24 cellular contexts compared by ENCODE assay signal in genomic region chr1:226420860-226421259, GRCh38.
"Had no signal": no experiment of that assay in that cellular context is flagged by ENCODE, and none has a peak within 500 bp of the region (broad histone marks: within the 10 kb centered on the region; RNA-seq: fewer than 3 reads in every experiment).

No MANE protein-coding gene starts in this region.

- H2AFZ ChIP-seq: parathyroid adenoma had no signal

- ATAC-seq: activated CD4-positive, alpha-beta T cell treated with anti-CD3 and anti-CD28 coated beads for 36 hours; activated T-helper 17 cell treated with anti-CD3 and anti-CD28 coated beads, Interleukin-2, amount 50 U/mL, for 72 hours; heart right ventricle; left cardiac atrium; right cardiac atrium; stimulated activated memory B cell treated with anti-CD40 and anti-IgM and Interleukin-4, amounts not matched to agents 10 μg/mL and 1 μg/mL and 100 μg/mL, for 72 hours had no signal

- H3K4me3 ChIP-seq: breast epithelium, colonic mucosa, heart right ventricle, skin epidermis, transverse colon had no signal

- FAIRE-seq: urothelium cell line had no signal

- H3K9ac ChIP-seq: parathyroid adenoma had no signal

- H3K27me3 ChIP-seq: breast epithelium, colonic mucosa, transverse colon had no signal

- H3K27ac ChIP-seq: breast epithelium, colonic mucosa, epithelial cell of prostate, heart right ventricle, parathyroid adenoma, skin epidermis, transverse colon had no signal

- H3K4me1 ChIP-seq: breast epithelium, colonic mucosa, parathyroid adenoma had no signal

- DNase-seq: activated B cell treated with CpG ODN at 0.5 μM for 24 hours; activated CD4-positive, alpha-beta T cell treated with anti-CD3 and anti-CD28 coated beads for 36 hours; activated CD4-positive, alpha-beta T cell treated with anti-CD3 and anti-CD28 coated beads, Interleukin-2, amount 50 U/mL, for 4 hours; activated CD8-positive, alpha-beta memory T cell treated with anti-CD3 and anti-CD28 coated beads, Interleukin-2, amount 50 U/mL, for 4 hours; activated naive CD4-positive, alpha-beta T cell treated with Interleukin-2 at 50 U/mL for 16 hours; activated naive CD8-positive, alpha-beta T cell treated with anti-CD3 and anti-CD28 coated beads, Interleukin-2, amount 10 ng/mL, durations not matched to agents 7 days and 5 days; activated T-cell treated with anti-CD3 and anti-CD28 coated beads, Interleukin-2, amount 50 U/mL, for 24 hours; amniotic stem cell; colonic mucosa; heart right ventricle; left cardiac atrium; naive B cell; nucleus accumbens; right cardiac atrium; stimulated activated CD4-positive, alpha-beta T cell treated with anti-CD3 and anti-CD28 coated beads, Interleukin-2, amount 100 ng/mL, for 24 hours; T-helper 9 cell; transverse colon had no signal

- H3K9me3 ChIP-seq: breast epithelium, colonic mucosa, heart right ventricle, transverse colon had no signal

- H3K36me3 ChIP-seq: breast epithelium, colonic mucosa, heart right ventricle, transverse colon had no signal

- H3K79me2 ChIP-seq: parathyroid adenoma had no signal
